ENCODE assay signal across 26 cellular contexts in genomic region chr7:127924874-127925273, GRCh38.
"Had no signal": no experiment of that assay in that cellular context is flagged by ENCODE, and none has a peak within 500 bp of the region (broad histone marks: within the 10 kb centered on the region; RNA-seq: fewer than 3 reads in every experiment).

No MANE protein-coding gene starts in this region.

- H3K27me3 ChIP-seq: colonic mucosa, esophagus squamous epithelium, gastrocnemius medialis, heart right ventricle, left lung had no signal

- H3K4me1 ChIP-seq: colonic mucosa, gastrocnemius medialis had no signal

- DNase-seq: colonic mucosa; cortex of kidney; effector CD8-positive, alpha-beta T cell; effector memory CD8-positive, alpha-beta T cell; endodermal cell; erythroblast; esophagus squamous epithelium; foreskin fibroblast; foreskin melanocyte; gastrocnemius medialis; glutamatergic neuron; head of caudate nucleus; heart right ventricle; hippocampal formation; left cardiac atrium; left lung; left ventricle myocardium superior; lower lobe of right lung; mesendoderm; midbrain had no signal

- H3K36me3 ChIP-seq: colonic mucosa had no signal

- ATAC-seq: effector memory CD8-positive, alpha-beta T cell; esophagus mucosa; gastrocnemius medialis; heart right ventricle; left cardiac atrium; left lung; left ventricle myocardium superior; lower lobe of right lung had no signal

- FAIRE-seq: endometrium, islet of Langerhans, keratinocyte had no signal

- H3K27ac ChIP-seq: colonic mucosa, epithelial cell of prostate, esophagus squamous epithelium, gastrocnemius medialis, heart right ventricle, left lung, lower lobe of right lung had no signal

- H3K9me3 ChIP-seq: colonic mucosa, esophagus squamous epithelium, gastrocnemius medialis, heart right ventricle, left lung, lower lobe of right lung had no signal

- H3K4me3 ChIP-seq: colonic mucosa, esophagus squamous epithelium, gastrocnemius medialis, heart right ventricle, left lung, lower lobe of right lung had no signal

- H3K9me3 Mint-ChIP-seq: dendritic cell treated with granulocyte-macrophage colony-stimulating factor and Interleukin-4, amounts not matched to agents 40 ng/mL and 50 ng/mL, for 4 days; effector memory CD8-positive, alpha-beta T cell; endodermal cell had no signal

- H3K4me3 Mint-ChIP-seq: dendritic cell treated with granulocyte-macrophage colony-stimulating factor and Interleukin-4, amounts not matched to agents 40 ng/mL and 50 ng/mL, for 4 days; effector memory CD8-positive, alpha-beta T cell; endodermal cell had no signal

- H3K27ac Mint-ChIP-seq: dendritic cell treated with granulocyte-macrophage colony-stimulating factor and Interleukin-4, amounts not matched to agents 40 ng/mL and 50 ng/mL, for 4 days; effector memory CD8-positive, alpha-beta T cell; endodermal cell had no signal
